ENCODE assay signal across 6 cellular contexts in genomic region chr12:100430251-100430650, GRCh38. TPM values are rescaled to one million over a fixed set of nuclear protein-coding genes. Genes with fewer than 3 reads are reported as not detected.
"Had no signal": no experiment of that assay in that cellular context is flagged by ENCODE, and none has a peak within 500 bp of the region (broad histone marks: within the 10 kb centered on the region; RNA-seq: fewer than 3 reads in every experiment).

No MANE protein-coding gene starts in this region.

RNA-seq across cellular contexts. Expression of gene NR1H4, which starts 43.4 kb away (rescaled TPM):
- total RNA-seq: GM23248, GM23338, H1, H7, H9, HFFc6 had no signal
- polyA plus RNA-seq: GM23248, GM23338, H1 had no signal
